ENCODE assay signal across 1 cellular context in genomic region chr14:34722723-34723545, GRCh38.
TF ChIP-seq lines count a peak whose summit lies in the region.

No MANE protein-coding gene starts in this region.

TF ChIP-seq in HepG2, 621 proteins besides CTCF, POLR2A, EP300 and RAD21 (continued from another document and continues in another):
- TF ChIP-seq, protein P1, sequence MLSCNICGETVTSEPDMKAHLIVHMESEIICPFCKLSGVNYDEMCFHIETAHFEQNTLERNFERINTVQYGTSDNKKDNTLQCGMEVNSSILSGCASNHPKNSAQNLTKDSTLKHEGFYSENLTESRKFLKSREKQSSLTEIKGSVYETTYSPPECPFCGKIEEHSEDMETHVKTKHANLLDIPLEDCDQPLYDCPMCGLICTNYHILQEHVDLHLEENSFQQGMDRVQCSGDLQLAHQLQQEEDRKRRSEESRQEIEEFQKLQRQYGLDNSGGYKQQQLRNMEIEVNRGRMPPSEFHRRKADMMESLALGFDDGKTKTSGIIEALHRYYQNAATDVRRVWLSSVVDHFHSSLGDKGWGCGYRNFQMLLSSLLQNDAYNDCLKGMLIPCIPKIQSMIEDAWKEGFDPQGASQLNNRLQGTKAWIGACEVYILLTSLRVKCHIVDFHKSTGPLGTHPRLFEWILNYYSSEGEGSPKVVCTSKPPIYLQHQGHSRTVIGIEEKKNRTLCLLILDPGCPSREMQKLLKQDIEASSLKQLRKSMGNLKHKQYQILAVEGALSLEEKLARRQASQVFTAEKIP (CRISPR knock-in tag; IDR thresholded peaks at IDR 0.05; ENCODE audit: borderline replicate concordance), result no peak
- TF ChIP-seq ZBTB42 (CRISPR knock-in tag; IDR thresholded peaks at IDR 0.05) (no peak), TRIM24 (CRISPR knock-in tag; IDR thresholded peaks at IDR 0.05) (peak; percentile 58; the same call in 1 of the 2 replicates), ZNF292 (CRISPR knock-in tag; IDR thresholded peaks at IDR 0.05; ENCODE audit: borderline replicate concordance, low read depth) (no peak), ZNF121 (CRISPR knock-in tag; IDR thresholded peaks at IDR 0.05) (no peak), HDAC1 (CRISPR knock-in tag; IDR thresholded peaks at IDR 0.05) (no peak), ERF (CRISPR knock-in tag; IDR thresholded peaks at IDR 0.05) (peak; percentile 41; the same call in 1 of the 2 replicates), ZNF230 (CRISPR knock-in tag; IDR thresholded peaks at IDR 0.05) (no peak), ZFX (CRISPR knock-in tag; IDR thresholded peaks at IDR 0.05; ENCODE audit: low read depth) (no peak), ARNT2 (CRISPR knock-in tag; IDR thresholded peaks at IDR 0.05; ENCODE audit: low read depth) (no peak), PTBP1 (IDR thresholded peaks at IDR 0.05; ENCODE audit: low read depth, low read length, poor library complexity, severe bottlenecking) (no peak), PITX1 (CRISPR knock-in tag; IDR thresholded peaks at IDR 0.05) (peak; percentile 47; the same call in 1 of the 2 replicates), SMARCE1 (IDR thresholded peaks at IDR 0.05; ENCODE audit: borderline replicate concordance) (no peak), NKX3-1 (CRISPR knock-in tag; IDR thresholded peaks at IDR 0.05) (no peak), GTF2F1 (IDR thresholded peaks at IDR 0.05; ENCODE audit: low read length) (no peak), SRSF9 (IDR thresholded peaks at IDR 0.05; ENCODE audit: borderline replicate concordance, insufficient read depth, low read depth, low read length, poor library complexity, severe bottlenecking) (no peak), KMT2B (CRISPR knock-in tag; IDR thresholded peaks at IDR 0.05) (no peak; the same call in 1 of the 2 replicates), KLF16 (CRISPR knock-in tag; IDR thresholded peaks at IDR 0.05) (no peak), ZXDC (CRISPR knock-in tag; IDR thresholded peaks at IDR 0.05) (no peak), RARG (CRISPR knock-in tag; IDR thresholded peaks at IDR 0.05; ENCODE audit: low read depth) (no peak), EEA1 (CRISPR knock-in tag; IDR thresholded peaks at IDR 0.05; ENCODE audit: borderline replicate concordance) (no peak), ZNF607 (CRISPR knock-in tag; IDR thresholded peaks at IDR 0.05; ENCODE audit: borderline replicate concordance) (no peak), ZNF282 (IDR thresholded peaks at IDR 0.05; ENCODE audit: partially characterized antibody) (no peak), ZNF138 (CRISPR knock-in tag; IDR thresholded peaks at IDR 0.05; ENCODE audit: low read depth) (no peak), ELF4 (CRISPR knock-in tag; IDR thresholded peaks at IDR 0.05; ENCODE audit: borderline replicate concordance) (no peak), NR3C1 (CRISPR knock-in tag; IDR thresholded peaks at IDR 0.05) (no peak), ZNF329 (CRISPR knock-in tag; IDR thresholded peaks at IDR 0.05; ENCODE audit: low read depth) (no peak), ZNF570 (CRISPR knock-in tag; IDR thresholded peaks at IDR 0.05; ENCODE audit: borderline replicate concordance) (no peak), ATM (IDR thresholded peaks at IDR 0.05; ENCODE audit: borderline replicate concordance) (no peak), PATZ1 (CRISPR knock-in tag; IDR thresholded peaks at IDR 0.05) (no peak), SPEN (CRISPR knock-in tag; IDR thresholded peaks at IDR 0.05; ENCODE audit: low read depth) (no peak), RELA (CRISPR knock-in tag; IDR thresholded peaks at IDR 0.05) (no peak), KDM4B (CRISPR knock-in tag; IDR thresholded peaks at IDR 0.05) (peak; percentile 19; the same call in 1 of the 2 replicates), WIZ (CRISPR knock-in tag; IDR thresholded peaks at IDR 0.05) (peak; percentile 68; the same call in 1 of the 2 replicates), TARDBP (CRISPR knock-in tag; IDR thresholded peaks at IDR 0.05) (peak; percentile 64), ZNF574 (CRISPR knock-in tag; IDR thresholded peaks at IDR 0.05) (peak; percentile 54), FOXO1 (CRISPR knock-in tag; IDR thresholded peaks at IDR 0.05) (no peak; the same call in 1 of the 2 replicates)
- TF ChIP-seq, protein P2, sequence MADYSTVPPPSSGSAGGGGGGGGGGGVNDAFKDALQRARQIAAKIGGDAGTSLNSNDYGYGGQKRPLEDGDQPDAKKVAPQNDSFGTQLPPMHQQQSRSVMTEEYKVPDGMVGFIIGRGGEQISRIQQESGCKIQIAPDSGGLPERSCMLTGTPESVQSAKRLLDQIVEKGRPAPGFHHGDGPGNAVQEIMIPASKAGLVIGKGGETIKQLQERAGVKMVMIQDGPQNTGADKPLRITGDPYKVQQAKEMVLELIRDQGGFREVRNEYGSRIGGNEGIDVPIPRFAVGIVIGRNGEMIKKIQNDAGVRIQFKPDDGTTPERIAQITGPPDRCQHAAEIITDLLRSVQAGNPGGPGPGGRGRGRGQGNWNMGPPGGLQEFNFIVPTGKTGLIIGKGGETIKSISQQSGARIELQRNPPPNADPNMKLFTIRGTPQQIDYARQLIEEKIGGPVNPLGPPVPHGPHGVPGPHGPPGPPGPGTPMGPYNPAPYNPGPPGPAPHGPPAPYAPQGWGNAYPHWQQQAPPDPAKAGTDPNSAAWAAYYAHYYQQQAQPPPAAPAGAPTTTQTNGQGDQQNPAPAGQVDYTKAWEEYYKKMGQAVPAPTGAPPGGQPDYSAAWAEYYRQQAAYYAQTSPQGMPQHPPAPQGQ (CRISPR knock-in tag; IDR thresholded peaks at IDR 0.05; ENCODE audit: borderline replicate concordance), result peak; percentile 83; the same call in 1 of the 2 replicates
- TF ChIP-seq, protein P3, sequence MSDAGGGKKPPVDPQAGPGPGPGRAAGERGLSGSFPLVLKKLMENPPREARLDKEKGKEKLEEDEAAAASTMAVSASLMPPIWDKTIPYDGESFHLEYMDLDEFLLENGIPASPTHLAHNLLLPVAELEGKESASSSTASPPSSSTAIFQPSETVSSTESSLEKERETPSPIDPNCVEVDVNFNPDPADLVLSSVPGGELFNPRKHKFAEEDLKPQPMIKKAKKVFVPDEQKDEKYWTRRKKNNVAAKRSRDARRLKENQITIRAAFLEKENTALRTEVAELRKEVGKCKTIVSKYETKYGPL (CRISPR knock-in tag; IDR thresholded peaks at IDR 0.05), result no peak
- TF ChIP-seq, protein P4, sequence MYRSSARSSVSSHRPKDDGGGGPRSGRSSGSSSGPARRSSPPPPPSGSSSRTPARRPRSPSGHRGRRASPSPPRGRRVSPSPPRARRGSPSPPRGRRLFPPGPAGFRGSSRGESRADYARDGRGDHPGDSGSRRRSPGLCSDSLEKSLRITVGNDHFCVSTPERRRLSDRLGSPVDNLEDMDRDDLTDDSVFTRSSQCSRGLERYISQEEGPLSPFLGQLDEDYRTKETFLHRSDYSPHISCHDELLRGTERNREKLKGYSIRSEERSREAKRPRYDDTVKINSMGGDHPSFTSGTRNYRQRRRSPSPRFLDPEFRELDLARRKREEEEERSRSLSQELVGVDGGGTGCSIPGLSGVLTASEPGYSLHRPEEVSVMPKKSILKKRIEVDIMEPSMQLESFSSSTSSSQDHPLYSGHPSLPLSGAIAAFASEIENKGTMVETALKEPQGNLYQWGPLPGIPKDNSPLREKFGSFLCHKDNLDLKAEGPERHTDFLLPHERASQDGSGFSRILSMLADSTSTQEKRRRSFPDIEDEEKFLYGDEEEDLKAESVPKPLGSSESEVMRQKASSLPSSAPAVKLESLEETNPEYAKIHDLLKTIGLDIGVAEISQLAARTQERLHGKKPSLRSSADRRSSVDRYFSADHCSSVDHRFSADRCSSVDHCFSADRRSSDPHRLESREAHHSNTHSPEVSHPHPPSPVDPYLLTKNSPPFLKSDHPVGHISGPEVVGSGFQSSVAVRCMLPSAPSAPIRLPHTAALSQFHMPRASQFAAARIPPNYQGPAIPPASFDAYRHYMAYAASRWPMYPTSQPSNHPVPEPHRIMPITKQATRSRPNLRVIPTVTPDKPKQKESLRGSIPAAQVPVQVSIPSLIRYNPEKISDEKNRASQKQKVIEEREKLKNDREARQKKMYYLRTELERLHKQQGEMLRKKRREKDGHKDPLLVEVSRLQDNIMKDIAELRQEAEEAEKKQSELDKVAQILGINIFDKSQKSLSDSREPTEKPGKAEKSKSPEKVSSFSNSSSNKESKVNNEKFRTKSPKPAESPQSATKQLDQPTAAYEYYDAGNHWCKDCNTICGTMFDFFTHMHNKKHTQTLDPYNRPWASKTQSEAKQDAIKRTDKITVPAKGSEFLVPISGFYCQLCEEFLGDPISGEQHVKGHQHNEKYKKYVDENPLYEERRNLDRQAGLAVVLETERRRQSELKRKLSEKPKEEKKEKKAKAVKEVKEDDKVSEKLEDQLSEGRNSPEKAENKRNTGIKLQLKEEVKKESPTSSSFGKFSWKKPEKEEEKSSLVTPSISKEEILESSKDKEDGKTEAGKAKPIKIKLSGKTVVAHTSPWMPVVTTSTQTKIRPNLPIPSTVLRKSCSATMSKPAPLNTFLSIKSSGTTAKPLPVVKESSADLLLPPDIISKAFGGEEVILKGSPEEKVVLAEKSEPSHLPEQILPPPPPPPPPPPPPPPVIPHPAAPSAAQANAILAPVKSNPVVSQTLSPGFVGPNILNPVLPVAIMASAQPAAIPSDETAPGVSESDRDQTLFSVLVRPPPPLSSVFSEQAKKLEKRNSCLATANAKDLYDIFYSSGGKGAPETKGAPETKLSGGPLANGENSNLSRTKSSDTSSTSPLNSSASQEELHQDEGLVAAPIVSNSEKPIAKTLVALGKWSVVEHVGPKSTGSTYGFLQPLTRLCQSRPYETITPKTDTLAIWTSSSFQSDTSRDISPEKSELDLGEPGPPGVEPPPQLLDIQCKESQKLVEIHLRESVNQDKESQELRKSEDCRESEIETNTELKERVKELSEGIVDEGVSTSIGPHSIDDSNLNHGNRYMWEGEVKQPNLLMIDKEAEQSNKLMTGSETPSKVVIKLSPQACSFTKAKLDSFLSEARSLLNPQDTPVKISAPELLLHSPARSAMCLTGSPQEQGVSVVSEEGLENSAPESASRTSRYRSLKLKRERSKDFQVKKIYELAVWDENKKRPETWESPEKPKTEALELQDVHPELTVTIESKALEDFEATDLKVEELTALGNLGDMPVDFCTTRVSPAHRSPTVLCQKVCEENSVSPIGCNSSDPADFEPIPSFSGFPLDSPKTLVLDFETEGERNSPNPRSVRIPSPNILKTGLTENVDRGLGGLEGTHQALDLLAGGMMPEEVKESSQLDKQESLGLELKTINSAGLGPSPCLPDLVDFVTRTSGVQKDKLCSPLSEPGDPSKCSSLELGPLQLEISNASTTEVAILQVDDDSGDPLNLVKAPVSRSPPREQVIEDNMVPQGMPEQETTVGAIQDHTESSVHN (CRISPR knock-in tag; IDR thresholded peaks at IDR 0.05), result no peak
- TF ChIP-seq, protein P5, sequence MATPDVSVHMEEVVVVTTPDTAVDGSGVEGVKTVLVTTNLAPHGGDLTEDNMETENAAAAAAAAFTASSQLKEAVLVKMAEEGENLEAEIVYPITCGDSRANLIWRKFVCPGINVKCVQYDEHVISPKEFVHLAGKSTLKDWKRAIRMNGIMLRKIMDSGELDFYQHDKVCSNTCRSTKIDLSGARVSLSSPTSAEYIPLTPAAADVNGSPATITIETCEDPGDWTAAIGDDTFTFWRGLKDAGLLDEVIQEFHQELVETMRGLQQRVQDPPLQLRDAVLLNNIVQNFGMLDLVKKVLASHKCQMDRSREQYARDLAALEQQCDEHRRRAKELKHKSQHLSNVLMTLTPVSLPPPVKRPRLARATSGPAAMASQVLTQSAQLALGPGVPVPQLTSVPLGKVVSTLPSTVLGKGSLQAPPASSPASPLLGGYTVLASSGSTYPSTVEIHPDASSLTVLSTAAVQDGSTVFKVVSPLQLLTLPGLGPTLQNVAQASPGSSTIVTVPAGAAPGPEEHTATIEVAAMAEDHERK (CRISPR knock-in tag; IDR thresholded peaks at IDR 0.05; ENCODE audit: low read depth), result 0 out of 2 replicates have a peak, but pooled peaks have one; percentile 16
